12 cellular contexts compared by ENCODE assay signal in genomic region chr7:111029141-111029572, GRCh38.
DNase-seq lines count a peak whose midpoint lies in the region; ATAC-seq and TF ChIP-seq lines count a peak whose summit lies in the region.
"Had no signal": no experiment of that assay in that cellular context is flagged by ENCODE, and none has a peak within 500 bp of the region (broad histone marks: within the 10 kb centered on the region; RNA-seq: fewer than 3 reads in every experiment).

No MANE protein-coding gene starts in this region.

- H3K4me3 ChIP-seq in SK-N-SH (ENCODE audit: low read depth in 2 of 2, low read length in 1 of 2) (no peak overlapping the region), ascending aorta (no peak overlapping the region)
- no peak overlapping the region for H3K4me3 ChIP-seq in naive thymus-derived CD4-positive, alpha-beta T cell (ENCODE audit: low read length)
- H3K4me3 ChIP-seq: SJCRH30, spleen had no signal

- H3K27ac ChIP-seq in SK-N-SH (ENCODE audit: low read depth in 2 of 2, low read length in 1 of 2): peak overlapping the region; percentile 39 to 69; a peak in 3 of 4 replicates
- peak overlapping the region; percentile 33 for H3K27ac ChIP-seq in naive thymus-derived CD4-positive, alpha-beta T cell (ENCODE audit: low read depth, low read length)
- H3K27ac ChIP-seq in ascending aorta: no peak overlapping the region
- H3K27ac ChIP-seq: SJCRH30, spleen had no signal

- CTCF ChIA-PET in SK-N-SH (lab: Yijun Ruan, JAX): no interaction called here
- CTCF ChIA-PET in naive thymus-derived CD4-positive, alpha-beta T cell (lab: Charles Lee): interaction anchor here (0.6 to 2.2 kb wide), 5 partner anchors 15 to 55 kb away, joined by 3 to 7 read pairs (median 5); no protein-coding TSS in a partner anchor

- peaks cover 0 to 8% (median 0%) of the 10 kb centered on the region in 11 donors for H3K9me3 Mint-ChIP-seq in naive thymus-derived CD4-positive, alpha-beta T cell

- H3K9me2 ChIP-seq in SK-N-SH: no peaks in the 10 kb centered on the region

- H3F3A ChIP-seq in SK-N-SH (replicated peaks; ENCODE audit: insufficient read depth): peaks cover 18% of the 10 kb centered on the region

- no peaks in the 10 kb centered on the region for H4K20me1 ChIP-seq in SK-N-SH (ENCODE audit: insufficient read depth)

- peak overlapping the region; percentile 77 to 98 (median 89) for H3K27ac Mint-ChIP-seq in naive thymus-derived CD4-positive, alpha-beta T cell

- H3K27me3 ChIP-seq in SK-N-SH (ENCODE audit: insufficient read depth) (no peaks in the 10 kb centered on the region), ascending aorta (no peaks in the 10 kb centered on the region)
- no peaks in the 10 kb centered on the region for H3K27me3 ChIP-seq in naive thymus-derived CD4-positive, alpha-beta T cell (ENCODE audit: control insufficient read depth in 2 of 2, insufficient read depth in 2 of 2, low read length in 2 of 2)
- H3K27me3 ChIP-seq: SJCRH30, spleen had no signal

- H3K9ac ChIP-seq in SK-N-SH: no peak overlapping the region

- peak overlapping the region; percentile 9 to 81 (median 62) for H3K4me3 Mint-ChIP-seq in naive thymus-derived CD4-positive, alpha-beta T cell

- no peak for TF ChIP-seq CTCF in SK-N-SH (IDR thresholded peaks at IDR 0.05)
- TF ChIP-seq CTCF in ascending aorta (IDR thresholded peaks at IDR 0.05): no peak

- H3K9me3 ChIP-seq in SK-N-SH (no peaks in the 10 kb centered on the region), ascending aorta (no peaks in the 10 kb centered on the region)
- no peaks in the 10 kb centered on the region for H3K9me3 ChIP-seq in naive thymus-derived CD4-positive, alpha-beta T cell (ENCODE audit: control insufficient read depth in 2 of 3, low read length in 3 of 3)
- H3K9me3 ChIP-seq: SJCRH30, spleen had no signal

- H3K79me2 ChIP-seq in SK-N-SH (ENCODE audit: insufficient read depth): no peaks in the 10 kb centered on the region

- 89% methylated on average over 1 of the region's 1 CpG for WGBS in SK-N-SH (ENCODE audit: low lambda C conversion rate)

- H2AFZ ChIP-seq in SK-N-SH (ENCODE audit: low read depth): peak overlapping the region; percentile 57; the same call in 1 of the 2 replicates

- no peaks in the 10 kb centered on the region for H3K36me3 ChIP-seq in SK-N-SH (replicated peaks in 1 of 2; ENCODE audit: control insufficient read depth in 1 of 2, insufficient read depth in 2 of 2, low read length in 1 of 2)
- H3K36me3 ChIP-seq in naive thymus-derived CD4-positive, alpha-beta T cell (ENCODE audit: control insufficient read depth in 2 of 3, insufficient read depth in 3 of 3, low read length in 3 of 3): no peaks in the 10 kb centered on the region
- no peaks in the 10 kb centered on the region for H3K36me3 ChIP-seq in ascending aorta
- H3K36me3 ChIP-seq: SJCRH30, spleen had no signal

- peak overlapping the region; percentile 61; the same call in 1 of the 2 replicates for H3K4me2 ChIP-seq in SK-N-SH

- DNase-seq in NCI-H510A treated with DMSO at 0.1 percent for 48 hours (lab: John Stamatoyannopoulos, UW) (peak; percentile 61), NCI-H510A (lab: John Stamatoyannopoulos, UW) (no peak), SK-N-SH (no peak), ascending aorta (ENCODE audit: low spot score in 2 of 2) (no peak), Right ventricle myocardium superior (no peak)
- DNase-seq in naive thymus-derived CD4-positive, alpha-beta T cell: no peak
- DNase-seq: ACHN, GF-D8, spleen had no signal

- peaks cover 0 to 28% (median 0%) of the 10 kb centered on the region in 5 donors for H3K36me3 Mint-ChIP-seq in naive thymus-derived CD4-positive, alpha-beta T cell

- no peaks in the 10 kb centered on the region for H3K27me3 Mint-ChIP-seq in naive thymus-derived CD4-positive, alpha-beta T cell

- ATAC-seq in HG02642 (IDR thresholded peaks at IDR 0.05; ENCODE audit: poor library complexity, unreplicated experiment) (peak; percentile 34), Right ventricle myocardium superior (ENCODE audit: poor library complexity) (no peak), GM21825 (IDR thresholded peaks at IDR 0.05; ENCODE audit: unreplicated experiment) (no peak)
- ATAC-seq in naive thymus-derived CD4-positive, alpha-beta T cell: no peak

- intact Hi-C loops in naive thymus-derived CD4-positive, alpha-beta T cell (cut with micrococcal nuclease): loop anchor here (1.0 to 5.0 kb wide), 6 partner anchors 9 to 533 kb away; partner anchors contain the start of gene IMMP2L (in 1 of the 2)
- intact Hi-C loops in ascending aorta (cut with DNase I): no loop called here
- intact Hi-C loops in Right ventricle myocardium superior (cut with DNase I): no loop called here

- POLR2A ChIA-PET in SK-N-SH (lab: Yijun Ruan, JAX): no interaction called here
- POLR2A ChIA-PET in naive thymus-derived CD4-positive, alpha-beta T cell (lab: Charles Lee): interaction anchor here (0.9 to 3.4 kb wide), 11 partner anchors 9 to 63 kb away, joined by 3 to 19 read pairs (median 6); partner anchors contain the start of gene LRRN3

- no peak for TF ChIP-seq EP300 in SK-N-SH (IDR thresholded peaks at IDR 0.05; ENCODE audit: borderline replicate concordance in 1 of 2, low read depth in 1 of 2, low read length in 1 of 2)

- H3K4me1 ChIP-seq in SK-N-SH (ENCODE audit: control insufficient read depth in 1 of 2, insufficient read depth in 2 of 2, low read depth in 1 of 2, low read length in 1 of 2): peaks cover 7 to 21% of the 10 kb centered on the region in 2 experiments; a peak in 3 of 4 replicates
- H3K4me1 ChIP-seq in naive thymus-derived CD4-positive, alpha-beta T cell (ENCODE audit: control insufficient read depth in 2 of 2, insufficient read depth in 2 of 2, low read length in 2 of 2): peaks cover 19 to 53% of the 10 kb centered on the region in 2 donors
- H3K4me1 ChIP-seq in ascending aorta: peaks cover 0 to 13% of the 10 kb centered on the region in 2 donors

- TF ChIP-seq RAD21 in SK-N-SH (IDR thresholded peaks at IDR 0.05; ENCODE audit: low read length): no peak

- H3K4me1 Mint-ChIP-seq in naive thymus-derived CD4-positive, alpha-beta T cell: peaks cover 34 to 75% (median 69%) of the 10 kb centered on the region in 7 donors

TF ChIP-seq in SK-N-SH, 30 proteins besides CTCF, POLR2A, EP300 and RAD21:
- TF ChIP-seq SMC3 (IDR thresholded peaks at IDR 0.05; ENCODE audit: low read depth, low read length): no peak
- TF ChIP-seq RFX5 (IDR thresholded peaks at IDR 0.05; ENCODE audit: low read length): no peak
- TF ChIP-seq RXRA (IDR thresholded peaks at IDR 0.05; ENCODE audit: borderline replicate concordance, low read depth): no peak
- TF ChIP-seq YY1 (IDR thresholded peaks at IDR 0.05; ENCODE audit: low read depth): no peak
- TF ChIP-seq MAX (IDR thresholded peaks at IDR 0.05; ENCODE audit: low read depth): no peak
- TF ChIP-seq ZBTB33 (IDR thresholded peaks at IDR 0.05; ENCODE audit: borderline replicate concordance, low read depth): no peak
- TF ChIP-seq FOXJ3 (CRISPR knock-in tag; IDR thresholded peaks at IDR 0.05): no peak
- TF ChIP-seq MXI1 (IDR thresholded peaks at IDR 0.05; ENCODE audit: low read depth, low read length): no peak
- TF ChIP-seq USF1 (IDR thresholded peaks at IDR 0.05; ENCODE audit: borderline replicate concordance, low read depth): no peak
- no peak for TF ChIP-seq NRF1 (IDR thresholded peaks at IDR 0.05; ENCODE audit: low read depth, low read length)
- no peak for TF ChIP-seq CHD2 (IDR thresholded peaks at IDR 0.05; ENCODE audit: low read length, partially characterized antibody)
- no peak for TF ChIP-seq TAF1 (IDR thresholded peaks at IDR 0.05; ENCODE audit: borderline replicate concordance, low read depth, low read length)
- TF ChIP-seq GABPA (IDR thresholded peaks at IDR 0.05; ENCODE audit: low read depth): no peak
- no peak for TF ChIP-seq RCOR1 (IDR thresholded peaks at IDR 0.05; ENCODE audit: low read length)
- no peak for TF ChIP-seq TEAD4 (IDR thresholded peaks at IDR 0.05; ENCODE audit: borderline replicate concordance, insufficient read depth)
- TF ChIP-seq GATA2 (CRISPR knock-in tag; IDR thresholded peaks at IDR 0.05): no peak
- TF ChIP-seq JUND (IDR thresholded peaks at IDR 0.05): no peak

Comparison
In these comparisons a context has a peak if more than half of its experiments do, and no peak if none do; other contexts are left out.
1. H3K27ac ChIP-seq: peak in SK-N-SH (2 of 2) and naive thymus-derived CD4-positive, alpha-beta T cell (single experiment); none in ascending aorta (0 of 2).
2. intact Hi-C loops: an anchor here in naive thymus-derived CD4-positive, alpha-beta T cell (1.0 to 5.0 kb wide); none called in ascending aorta and Right ventricle myocardium superior.